In the genomic region with DNA sequence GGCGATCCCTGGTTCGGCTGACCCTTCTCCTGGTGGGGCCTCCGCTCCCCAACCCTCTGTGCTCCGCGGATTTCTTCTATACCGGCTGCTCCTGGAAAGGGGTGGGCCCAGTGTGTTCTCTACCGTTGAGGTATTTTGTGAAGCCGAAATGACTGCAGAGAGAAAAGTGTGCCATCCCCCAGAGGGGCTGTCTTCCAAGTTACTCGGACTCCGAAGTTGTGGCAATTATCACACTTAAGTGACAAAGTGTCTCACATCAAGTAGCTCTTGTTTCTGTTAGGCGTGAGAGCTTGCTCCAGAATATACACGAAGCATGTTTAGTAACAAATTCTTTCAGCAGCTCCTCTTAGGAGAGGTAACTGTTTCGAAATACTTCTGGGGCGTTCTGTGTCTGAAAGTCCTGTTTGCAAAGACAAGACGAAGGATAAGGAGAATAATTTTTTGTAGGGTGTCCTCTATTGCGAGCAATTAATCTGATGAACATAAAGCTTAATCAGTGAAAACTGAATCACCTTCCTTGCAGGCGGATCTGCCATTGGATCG, we compare ENCODE assay signal across 8 cellular contexts. TPM values are rescaled to one million over a fixed set of nuclear protein-coding genes. Genes with fewer than 3 reads are reported as not detected.
DNase-seq lines count a peak whose midpoint lies in the region; ATAC-seq and TF ChIP-seq lines count a peak whose summit lies in the region.

No MANE protein-coding gene starts in this region.

- peak overlapping the region; percentile 100 for H3K27ac Mint-ChIP-seq in activated naive CD4-positive, alpha-beta T cell treated with anti-CD3 and anti-CD28 coated beads, Interleukin-2, amount 50 U/mL, for 24 hours

- in situ Hi-C loops in astrocyte of the spinal cord (cut with HindIII; ENCODE audit: low sequenced_read_pairs): no loop called here

- TF ChIP-seq POLR2A in lower leg skin (IDR thresholded peaks at IDR 0.05): no peak
- TF ChIP-seq POLR2A in GM18505 (IDR thresholded peaks at IDR 0.05; ENCODE audit: borderline replicate concordance, extremely low read depth, insufficient read depth, insufficient read length): no peak

- peaks cover 9% of the 10 kb centered on the region for H3K36me3 Mint-ChIP-seq in activated naive CD4-positive, alpha-beta T cell treated with anti-CD3 and anti-CD28 coated beads, Interleukin-2, amount 50 U/mL, for 24 hours

- H3K36me3 ChIP-seq in urinary bladder (ENCODE audit: insufficient read depth): no peaks in the 10 kb centered on the region

- H3K4me1 ChIP-seq in urinary bladder (ENCODE audit: insufficient read depth): peaks cover 1% of the 10 kb centered on the region

- peak overlapping the region; percentile 91 for H3K27ac ChIP-seq in urinary bladder (ENCODE audit: low read depth)

- peaks cover 62% of the 10 kb centered on the region for H3K4me1 Mint-ChIP-seq in activated naive CD4-positive, alpha-beta T cell treated with anti-CD3 and anti-CD28 coated beads, Interleukin-2, amount 50 U/mL, for 24 hours

- DNase-seq in activated naive CD4-positive, alpha-beta T cell treated with Interleukin-2 at 50 U/mL for 16 hours: no peak
- DNase-seq in astrocyte of the spinal cord (ENCODE audit: low read depth, low spot score) (no peak), lower leg skin (ENCODE audit: low spot score in 2 of 2) (no peak)

- intact Hi-C loops in lower leg skin (cut with DNase I; ENCODE audit: low total_unique reads): no loop called here

- H3K27me3 Mint-ChIP-seq in activated naive CD4-positive, alpha-beta T cell treated with anti-CD3 and anti-CD28 coated beads, Interleukin-2, amount 50 U/mL, for 24 hours: no peaks in the 10 kb centered on the region

- no peak for ATAC-seq in GM18505 (IDR thresholded peaks at IDR 0.05; ENCODE audit: unreplicated experiment)
- ATAC-seq in GM18870 (IDR thresholded peaks at IDR 0.05; ENCODE audit: unreplicated experiment): no peak
- no peak for ATAC-seq in HG02798 (IDR thresholded peaks at IDR 0.05; ENCODE audit: poor library complexity, unreplicated experiment)

- H3K4me3 Mint-ChIP-seq in activated naive CD4-positive, alpha-beta T cell treated with anti-CD3 and anti-CD28 coated beads, Interleukin-2, amount 50 U/mL, for 24 hours: peak overlapping the region; percentile 98

- no peak for TF ChIP-seq CTCF in astrocyte of the spinal cord (IDR thresholded peaks at IDR 0.05; ENCODE audit: low read depth, low read length)
- no peak for TF ChIP-seq CTCF in lower leg skin (IDR thresholded peaks at IDR 0.05)

- 1 to 3% methylated on average over 18 of the region's 18 CpGs for WGBS in lower leg skin, 2 donors
- 5% methylated on average over 18 of the region's 18 CpGs for WGBS in urinary bladder

- H3K4me3 ChIP-seq in astrocyte of the spinal cord (ENCODE audit: low read depth, low read length): peak overlapping the region; percentile 97
- H3K4me3 ChIP-seq in lower leg skin (ENCODE audit: low read depth, poor library complexity, severe bottlenecking): peak overlapping the region; percentile 97
- peak overlapping the region; percentile 67 for H3K4me3 ChIP-seq in urinary bladder (ENCODE audit: low read depth, low read length)

- H3K9me3 Mint-ChIP-seq in activated naive CD4-positive, alpha-beta T cell treated with anti-CD3 and anti-CD28 coated beads, Interleukin-2, amount 50 U/mL, for 24 hours: no peaks in the 10 kb centered on the region

RNA-seq across cellular contexts. Expression of a gene that starts 0.4 kb away (rescaled TPM):
- total RNA-seq in lower leg skin (10 to 100 TPM in 3 of 4 donors, 1 to 10 TPM in 1; 8.7 to 11.2 (median 10.6) TPM), urinary bladder (11.0 TPM)
- polyA plus RNA-seq in urinary bladder: 5.1 TPM

RNA-seq across cellular contexts. Expression of a gene that starts 0.9 kb away (rescaled TPM):
- total RNA-seq in lower leg skin (100 to 1,000 TPM; 130 to 143 (median 139) TPM), urinary bladder (159 TPM)
- polyA plus RNA-seq in urinary bladder: 233 TPM

RNA-seq across cellular contexts. Expression of a gene that starts 4.5 kb away (rescaled TPM):
- total RNA-seq in lower leg skin (not detected), urinary bladder (not detected)
- polyA plus RNA-seq in urinary bladder: not detected

RNA-seq across cellular contexts. Expression of a gene that starts 38.2 kb away (rescaled TPM):
- total RNA-seq in lower leg skin (10 to 100 TPM; 15.4 to 23.0 (median 19.5) TPM), urinary bladder (20.1 TPM)
- 13.3 TPM for polyA plus RNA-seq in urinary bladder
